25 cellular contexts compared by ENCODE assay signal in the genomic region with DNA sequence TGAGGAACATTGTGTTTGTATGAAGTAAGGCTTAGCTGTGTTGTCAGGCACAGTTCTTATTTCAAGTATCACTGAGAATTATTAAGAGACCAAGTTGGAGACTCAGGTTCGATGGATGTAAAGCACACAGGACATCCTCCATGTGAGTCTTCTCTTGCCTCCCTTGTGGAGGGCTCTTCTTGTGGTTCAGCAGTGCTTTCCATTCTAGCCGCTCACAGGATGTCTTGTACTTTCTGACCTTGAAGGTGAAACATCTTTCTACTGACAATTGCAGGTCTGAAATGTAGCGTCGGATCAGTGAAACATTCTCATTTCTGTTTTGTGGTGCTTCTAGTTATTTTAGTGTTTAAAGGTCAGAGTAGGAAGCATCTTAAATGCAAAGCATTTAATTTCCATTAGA. TPM values are rescaled to one million over a fixed set of nuclear protein-coding genes. Genes with fewer than 3 reads are reported as not detected.
"Had no signal": no experiment of that assay in that cellular context is flagged by ENCODE, and none has a peak within 500 bp of the region (broad histone marks: within the 10 kb centered on the region; RNA-seq: fewer than 3 reads in every experiment).

No MANE protein-coding gene starts in this region.

- DNase-seq: activated B cell treated with CpG ODN at 0.5 μM for 24 hours; activated CD4-positive, alpha-beta T cell treated with anti-CD3 and anti-CD28 coated beads for 48 hours; activated CD4-positive, alpha-beta T cell treated with anti-CD3 and anti-CD28 coated beads, Interleukin-2, amount 50 U/mL, for 1 hour; activated CD4-positive, alpha-beta T cell treated with anti-CD3 and anti-CD28 coated beads, Interleukin-2, amount 50 U/mL, for 48 hours; activated CD8-positive, alpha-beta memory T cell treated with anti-CD3 and anti-CD28 coated beads for 24 hours; activated CD8-positive, alpha-beta T cell treated with anti-CD3 and anti-CD28 coated beads for 36 hours; activated effector memory CD4-positive, alpha-beta T cell treated with Interleukin-2 at 50 U/mL for 16 hours; activated gamma-delta T cell treated with Interleukin-2 at 50 U/mL for 16 hours; activated naive CD4-positive, alpha-beta T cell treated with anti-CD3 and anti-CD28 coated beads, Interleukin-2, amount 50 U/mL, for 16 hours; activated naive CD4-positive, alpha-beta T cell treated with Interleukin-2 at 50 U/mL for 16 hours; activated T-cell treated with anti-CD3 and anti-CD28 coated beads, Interleukin-2, amount 50 U/mL, for 4 hours; amniotic stem cell; anterior cingulate cortex; brain microvascular endothelial cell; dorsolateral prefrontal cortex; effector memory CD4-positive, alpha-beta T cell; endodermal cell; T-helper 17 cell; T1000; WERI-Rb-1 had no signal

- H3K36me3 ChIP-seq: brain microvascular endothelial cell, WERI-Rb-1 had no signal

- H3K4me3 ChIP-seq: coronary artery, dorsolateral prefrontal cortex had no signal

- H3K27me3 ChIP-seq: brain microvascular endothelial cell had no signal

- H3K27ac ChIP-seq: brain microvascular endothelial cell, coronary artery, WERI-Rb-1 had no signal

- FAIRE-seq: astrocyte, bronchial epithelial cell, frontal cortex had no signal

RNA-seq across cellular contexts. Expression of gene KIAA1549L, which starts 35.8 kb away (rescaled TPM):
- total RNA-seq: activated CD8-positive, alpha-beta T cell treated with anti-CD3 and anti-CD28 coated beads for 36 hours; activated T-cell treated with anti-CD3 and anti-CD28 coated beads, Interleukin-2, amount 50 U/mL, for 4 hours; activated T-helper 17 cell treated with anti-CD3 and anti-CD28 coated beads, Interleukin-2, amount 50 U/mL, for 72 hours; T-helper 17 cell had no signal
